ENCODE assay signal across 26 cellular contexts in the genomic region with DNA sequence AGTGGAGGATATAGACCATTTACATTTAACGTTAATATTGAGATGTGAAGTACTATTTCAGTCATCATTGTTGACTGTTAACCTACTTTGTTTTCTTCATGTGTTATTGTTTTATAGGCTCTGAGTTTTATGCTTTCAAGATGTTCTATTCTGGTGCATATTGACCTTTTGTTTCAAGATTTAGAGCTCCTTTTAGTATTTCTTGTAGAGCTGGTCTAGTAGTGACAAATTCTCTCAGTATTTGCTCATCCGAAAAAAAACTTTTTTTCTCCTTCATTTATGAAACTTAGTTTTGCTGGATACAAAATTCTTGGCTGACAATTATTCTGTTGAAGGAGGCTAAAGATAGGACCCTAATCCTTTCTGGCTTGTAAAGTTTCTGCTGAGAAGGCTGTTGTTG.
"Had no signal": no experiment of that assay in that cellular context is flagged by ENCODE, and none has a peak within 500 bp of the region (broad histone marks: within the 10 kb centered on the region; RNA-seq: fewer than 3 reads in every experiment).

No MANE protein-coding gene starts in this region.

- H3K27me3 ChIP-seq: esophagus muscularis mucosa, foreskin keratinocyte, gastroesophageal sphincter, heart left ventricle, left lung, right atrium auricular region, sigmoid colon, stomach, thyroid gland, vagina had no signal

- H3K9me3 ChIP-seq: prostate gland, thyroid gland had no signal

- H3K36me3 ChIP-seq: left lung, prostate gland, right atrium auricular region, sigmoid colon, thyroid gland had no signal

- DNase-seq: effector CD8-positive, alpha-beta T cell; heart left ventricle; hippocampal formation; left cardiac atrium; left lung; mesenchymal stem cell; mucosa of descending colon; naive thymus-derived CD8-positive, alpha-beta T cell; nephron progenitor cell; nucleus accumbens; sigmoid colon; stimulated activated CD4-positive, alpha-beta T cell treated with anti-CD3 and anti-CD28 coated beads, Interleukin-2, amount 100 ng/mL, for 24 hours; stimulated activated CD4-positive, alpha-beta T cell treated with anti-CD3 and anti-CD28 coated beads, Interleukin-4, amount 100 ng/mL, for 24 hours; stimulated activated naive CD4-positive, alpha-beta T cell treated with Interleukin-2 at 50 U/mL for 16 hours; stomach; thyroid gland; trophoblast cell had no signal

- ATAC-seq: foreskin keratinocyte; gastroesophageal sphincter; heart left ventricle; left cardiac atrium; left lung; mucosa of descending colon; naive thymus-derived CD8-positive, alpha-beta T cell; stimulated activated effector memory CD8-positive, alpha-beta T cell treated with anti-CD3 and anti-CD28 coated beads, Interleukin-12 subunit alpha, Interleukin-12 subunit beta, amount 100 ng/mL, for 72 hours had no signal

- H3K4me3 ChIP-seq: esophagus muscularis mucosa, gastroesophageal sphincter, heart left ventricle, left lung, mucosa of descending colon, prostate gland, right atrium auricular region, sigmoid colon, stomach, thyroid gland, vagina had no signal

- FAIRE-seq: endothelial cell of umbilical vein, islet of Langerhans had no signal

- H3K4me1 ChIP-seq: esophagus muscularis mucosa, foreskin keratinocyte, gastroesophageal sphincter, heart left ventricle, left lung, prostate gland, right atrium auricular region, sigmoid colon, stomach, thyroid gland, vagina had no signal

- H3K27ac ChIP-seq: esophagus muscularis mucosa, foreskin keratinocyte, gastroesophageal sphincter, heart left ventricle, left lung, prostate gland, right atrium auricular region, sigmoid colon, stomach, thyroid gland, vagina had no signal
